ENCODE assay signal across 8 cellular contexts in the genomic region with DNA sequence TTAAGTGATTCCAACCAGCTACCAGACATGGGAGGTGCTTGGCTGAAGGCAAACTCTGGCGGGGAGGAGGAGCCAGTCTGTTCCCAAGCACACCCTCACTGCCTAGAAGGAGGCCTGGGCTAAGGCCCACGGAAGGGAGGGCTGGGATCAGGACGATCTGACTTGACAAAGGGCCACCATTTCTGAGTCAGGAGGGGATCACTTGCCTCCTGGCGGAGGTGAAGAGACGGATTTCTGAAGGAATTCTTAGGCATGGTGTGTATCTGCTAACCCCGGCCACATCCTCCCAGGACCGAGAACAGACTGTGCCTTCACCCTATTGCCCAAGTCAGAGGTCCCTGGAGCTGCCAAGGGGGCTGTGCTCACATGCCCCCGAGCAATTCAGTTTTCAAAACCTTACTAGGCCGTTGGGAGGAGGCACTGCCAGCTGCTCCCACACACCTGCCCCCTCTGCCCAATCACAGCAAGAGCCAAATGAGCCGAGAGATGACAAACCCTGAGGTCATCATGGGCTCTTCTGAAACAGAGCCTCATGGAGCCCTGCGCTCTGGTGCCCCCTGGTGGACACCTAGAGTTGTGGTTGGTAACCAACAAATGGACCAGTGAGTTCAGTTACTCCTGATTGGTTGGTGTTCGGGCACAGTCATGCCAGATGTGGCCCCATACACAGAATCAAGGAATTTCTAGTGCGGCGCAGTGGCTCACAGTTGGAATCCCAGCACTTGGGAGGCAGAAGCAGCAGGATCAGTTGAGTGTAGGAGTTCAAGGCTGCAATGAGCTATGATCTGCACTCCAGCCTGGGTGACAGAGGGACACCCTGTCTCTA. TPM values are rescaled to one million over a fixed set of nuclear protein-coding genes. Genes with fewer than 3 reads are reported as not detected.
A peak's percentile ranks its signal among the peaks of the same experiment; 100 is the strongest.
DNase-seq lines count a peak whose midpoint lies in the region; ATAC-seq, FAIRE-seq and TF ChIP-seq lines count a peak whose summit lies in the region.

No MANE protein-coding gene starts in this region.

- H4K20me1 ChIP-seq in endothelial cell of umbilical vein (replicated peaks; ENCODE audit: control insufficient read depth, extremely low read depth, insufficient read depth, low read length): no peaks in the 10 kb centered on the region

- H2AFZ ChIP-seq in endothelial cell of umbilical vein (ENCODE audit: low read depth, low read length): peak overlapping the region; percentile 5

- peak; percentile 99 for FAIRE-seq in endothelial cell of umbilical vein (lab: Jason Lieb, UNC)

- H3K9me3 Mint-ChIP-seq in activated CD4-positive, alpha-beta memory T cell treated with anti-CD3 and anti-CD28 coated beads for 36 hours: no peaks in the 10 kb centered on the region

- H3K27me3 ChIP-seq in BJ (ENCODE audit: control insufficient read depth, insufficient read depth, low read length): peaks cover 2% of the 10 kb centered on the region
- H3K27me3 ChIP-seq in HL-60 (ENCODE audit: insufficient read depth, poor library complexity, severe bottlenecking): no peaks in the 10 kb centered on the region
- H3K27me3 ChIP-seq in endothelial cell of umbilical vein (ENCODE audit: control insufficient read depth in 2 of 2, insufficient read depth in 2 of 2, low read length in 2 of 2): peaks cover 10% of the 10 kb centered on the region in 2 experiments
- H3K27me3 ChIP-seq in muscle layer of colon (ENCODE audit: control insufficient read depth in 1 of 2, insufficient read depth in 2 of 2, low read length in 2 of 2): no peaks in the 10 kb centered on the region

- no peak overlapping the region for H3K4me2 ChIP-seq in endothelial cell of umbilical vein (ENCODE audit: insufficient read depth, low read length)

- no TSS peak for BruUV-seq in endothelial cell of umbilical vein (replicated peaks; lab: Mats Ljungman, UMichigan)

- peak overlapping the region; percentile 64 for H3K27ac Mint-ChIP-seq in activated CD4-positive, alpha-beta memory T cell treated with anti-CD3 and anti-CD28 coated beads for 36 hours

- no peaks in the 10 kb centered on the region for H3K9me1 ChIP-seq in endothelial cell of umbilical vein (replicated peaks; ENCODE audit: control insufficient read depth, extremely low read depth, insufficient read depth, low read length)

- no peak overlapping the region for H3K27ac ChIP-seq in HL-60 (replicated peaks)
- no peak overlapping the region for H3K27ac ChIP-seq in endothelial cell of umbilical vein (ENCODE audit: insufficient read depth, low read depth, low read length)
- peak overlapping the region; percentile 73 for H3K27ac ChIP-seq in muscle layer of colon (ENCODE audit: low read depth, low read length)

- TF ChIP-seq CTCF in BJ (IDR thresholded peaks at IDR 0.05; ENCODE audit: insufficient read depth, low read depth, low read length) (peak; percentile 98), HL-60 (IDR thresholded peaks at IDR 0.05; ENCODE audit: insufficient read depth, low read length) (peak; percentile 93), endothelial cell of umbilical vein (IDR thresholded peaks at IDR 0.05; ENCODE audit: extremely low read depth in 1 of 2, insufficient read depth in 1 of 2, low read depth in 1 of 2, low read length in 2 of 2) (peak; percentile 96 to 97)

- no peaks in the 10 kb centered on the region for H3K79me2 ChIP-seq in endothelial cell of umbilical vein (ENCODE audit: control insufficient read depth, insufficient read depth, low read length)

- intact Hi-C loops in activated CD4-positive, alpha-beta memory T cell treated with anti-CD3 and anti-CD28 coated beads for 36 hours (cut with micrococcal nuclease): loop anchor here (1.0 to 5.0 kb wide), 5 partner anchors 8 to 77 kb away; no protein-coding TSS in a partner anchor
- intact Hi-C loops in endothelial cell of umbilical vein (cut with micrococcal nuclease): loop anchor here (1.0 kb wide), 3 partner anchors 20 to 56 kb away; no protein-coding TSS in a partner anchor

- H3K36me3 ChIP-seq in BJ (ENCODE audit: control insufficient read depth, insufficient read depth, low read length): no peaks in the 10 kb centered on the region
- no peaks in the 10 kb centered on the region for H3K36me3 ChIP-seq in endothelial cell of umbilical vein (ENCODE audit: control insufficient read depth in 2 of 2, extremely low read depth in 1 of 2, insufficient read depth in 2 of 2, low read length in 2 of 2)
- no peaks in the 10 kb centered on the region for H3K36me3 ChIP-seq in muscle layer of colon (ENCODE audit: insufficient read depth, low read length)

- H3K9me3 ChIP-seq in endothelial cell of umbilical vein (replicated peaks; ENCODE audit: control insufficient read depth, insufficient read depth, low read length) (no peaks in the 10 kb centered on the region), muscle layer of colon (ENCODE audit: low read length) (no peaks in the 10 kb centered on the region)

- DNase-seq in BJ (ENCODE audit: low read depth) (peak; percentile 86), HL-60 (ENCODE audit: low read depth in 1 of 2, low spot score in 1 of 2) (peak; percentile 86 to 90), endothelial cell of umbilical vein (ENCODE audit: low read depth, low spot score) (peak; percentile 90), AML-193 (lab: John Stamatoyannopoulos, UW) (no peak)
- peak; percentile 98 for DNase-seq in activated CD4-positive, alpha-beta memory T cell treated with anti-CD3 and anti-CD28 coated beads for 36 hours
- peak; percentile 88 to 94 for DNase-seq in stimulated activated CD8-positive, alpha-beta memory T cell treated with anti-CD3 and anti-CD28 coated beads, Interleukin-7, amount 100 ng/mL, for 4 hours (ENCODE audit: low read depth in 2 of 2)

- H3K27me3 Mint-ChIP-seq in activated CD4-positive, alpha-beta memory T cell treated with anti-CD3 and anti-CD28 coated beads for 36 hours: peaks cover 1% of the 10 kb centered on the region

- dilution Hi-C loops in endothelial cell of umbilical vein (cut with MboI; ENCODE audit: extremely low pct_ligation_motif_present, low sequenced_read_pairs): no loop called here

- no peak overlapping the region for H3K9ac ChIP-seq in endothelial cell of umbilical vein (replicated peaks; ENCODE audit: extremely low read depth, insufficient read depth, low read length)
- peak overlapping the region; percentile 49 for H3K9ac ChIP-seq in muscle layer of colon (ENCODE audit: low read length)

- CTCF ChIA-PET in BJ (lab: Yijun Ruan, JAX) (interaction anchor here (0.6 to 7.6 kb wide), 17 partner anchors 9 to 74 kb away, joined by 3 to 139 read pairs (median 4); no protein-coding TSS in a partner anchor), endothelial cell of umbilical vein (lab: Charles Lee) (interaction anchor here (0.6 to 6.7 kb wide), 12 partner anchors 9 to 71 kb away, joined by 3 to 147 read pairs (median 4); no protein-coding TSS in a partner anchor)
- CTCF ChIA-PET in activated CD4-positive, alpha-beta memory T cell treated with anti-CD3 and anti-CD28 coated beads for 36 hours (lab: Charles Lee): interaction anchor here (0.5 to 6.6 kb wide), 23 partner anchors 8 to 644 kb away, joined by 3 to 99 read pairs (median 4); a partner anchor contains a TSS

- H3K4me1 Mint-ChIP-seq in activated CD4-positive, alpha-beta memory T cell treated with anti-CD3 and anti-CD28 coated beads for 36 hours (ENCODE audit: low read depth): peaks cover 11% of the 10 kb centered on the region

- ATAC-seq in GM19463 (IDR thresholded peaks at IDR 0.05; ENCODE audit: unreplicated experiment): peak; percentile 97

- POLR2A ChIA-PET in BJ (lab: Charles Lee) (interaction anchor here (0.6 kb wide), 1 partner anchor 24 kb away, joined by 8 read pairs; no protein-coding TSS in a partner anchor), endothelial cell of umbilical vein (lab: Charles Lee) (no interaction called here)
- POLR2A ChIA-PET in activated CD4-positive, alpha-beta memory T cell treated with anti-CD3 and anti-CD28 coated beads for 36 hours (lab: Charles Lee): interaction anchor here (0.7 to 1.4 kb wide), 2 partner anchors 20 to 59 kb away, joined by 3 to 6 read pairs; no protein-coding TSS in a partner anchor

- TF ChIP-seq POLR2A in endothelial cell of umbilical vein (IDR thresholded peaks at IDR 0.05; ENCODE audit: low read depth, low read length): no peak

- no peak overlapping the region for H3K4me3 Mint-ChIP-seq in activated CD4-positive, alpha-beta memory T cell treated with anti-CD3 and anti-CD28 coated beads for 36 hours

- no peaks in the 10 kb centered on the region for H3K36me3 Mint-ChIP-seq in activated CD4-positive, alpha-beta memory T cell treated with anti-CD3 and anti-CD28 coated beads for 36 hours

- no peak overlapping the region for H3K4me3 ChIP-seq in BJ (ENCODE audit: low read depth, low read length)
- H3K4me3 ChIP-seq in HL-60 (replicated peaks; ENCODE audit: insufficient read depth, low read length): no peak overlapping the region
- H3K4me3 ChIP-seq in endothelial cell of umbilical vein (replicated peaks in 1 of 3; ENCODE audit: insufficient read depth in 1 of 3, low read depth in 1 of 3, low read length in 3 of 3): no peak overlapping the region
- H3K4me3 ChIP-seq in muscle layer of colon (ENCODE audit: low read depth in 1 of 2, low read length in 2 of 2): peak overlapping the region in 1 of 2 donors; percentile 35

- H3K4me1 ChIP-seq in endothelial cell of umbilical vein (ENCODE audit: control insufficient read depth, extremely low read depth, insufficient read depth, low read length) (no peaks in the 10 kb centered on the region), muscle layer of colon (ENCODE audit: insufficient read depth, low read length) (peaks cover 17% of the 10 kb centered on the region)

TF ChIP-seq in endothelial cell of umbilical vein, 7 proteins besides CTCF, POLR2A, EP300 and RAD21:
- TF ChIP-seq FOS (IDR thresholded peaks at IDR 0.05; ENCODE audit: borderline replicate concordance, insufficient read depth, low read length) (peak; percentile 77), EZH2 (IDR thresholded peaks at IDR 0.05; ENCODE audit: borderline replicate concordance, low read depth, low read length, severe bottlenecking) (no peak)

RNA-seq across cellular contexts. Expression of a gene that starts 6.5 kb away (rescaled TPM):
- polyA plus RNA-seq in BJ (2011; rRNA removed) (4.5 and 6.3 TPM in 2 replicates), endothelial cell of umbilical vein (18.6 and 23.1 TPM in 2 replicates)
- polyA minus RNA-seq in BJ (2011; rRNA and poly(A)+ RNA removed): 7.9 and 8.6 TPM in 2 replicates
- 10 to 100 TPM; 59.9 to 67.1 TPM for total RNA-seq in activated CD4-positive, alpha-beta memory T cell treated with anti-CD3 and anti-CD28 coated beads for 36 hours
- 71.6 and 77.0 TPM in 2 replicates for total RNA-seq in endothelial cell of umbilical vein
- polyA plus RNA-seq in endothelial cell of umbilical vein (2011; cell fraction: cytosol; rRNA removed): 8.4 and 12.5 TPM in 2 replicates
- 99.5 and 113 TPM in 2 replicates for polyA plus RNA-seq in endothelial cell of umbilical vein (2011; cell fraction: nucleus; rRNA removed)
- polyA plus RNA-seq in endothelial cell of umbilical vein (2012): 12.0 and 19.5 TPM in 2 replicates
- polyA minus RNA-seq in endothelial cell of umbilical vein: 16.3 and 28.5 TPM in 2 replicates
- 25.0 TPM for polyA minus RNA-seq in endothelial cell of umbilical vein (2011; cell fraction: cytosol; rRNA and poly(A)+ RNA removed)
- polyA minus RNA-seq in endothelial cell of umbilical vein (2011; cell fraction: nucleus; rRNA and poly(A)+ RNA removed): 26.9 and 49.0 TPM in 2 replicates

Comparison
In these comparisons a context has a peak if more than half of its experiments do, and no peak if none do; other contexts are left out.
1. DNase-seq: peak in BJ (single experiment), HL-60 (2 of 2), activated CD4-positive, alpha-beta memory T cell treated with anti-CD3 and anti-CD28 coated beads for 36 hours (single experiment), endothelial cell of umbilical vein (single experiment) and stimulated activated CD8-positive, alpha-beta memory T cell treated with anti-CD3 and anti-CD28 coated beads, Interleukin-7, amount 100 ng/mL, for 4 hours (2 of 2); none in AML-193 (0 of 2).
2. Peak in every context shown above with its lines, with median percentiles within 50 percentile points of each other: CTCF ChIP-seq.